ENCODE assay signal across 10 cellular contexts in genomic region chr6:90413396-90413795, GRCh38.
DNase-seq lines count a peak whose midpoint lies in the region; ATAC-seq and TF ChIP-seq lines count a peak whose summit lies in the region.
"Had no signal": no experiment of that assay in that cellular context is flagged by ENCODE, and none has a peak within 500 bp of the region (broad histone marks: within the 10 kb centered on the region; RNA-seq: fewer than 3 reads in every experiment).

No MANE protein-coding gene starts in this region.

- intact Hi-C loops in esophagus squamous epithelium (cut with DNase I) (no loop called here), gastrocnemius medialis (cut with DNase I; ENCODE audit: low total_unique reads) (no loop called here)

- peak overlapping the region; percentile 61 for H3K4me2 ChIP-seq in GM23338
- no peak overlapping the region for H3K4me2 ChIP-seq in SU-DHL-6 (ENCODE audit: low read depth, low read length, poor library complexity, severe bottlenecking)

- H3K4me3 ChIP-seq in GM23338: peak overlapping the region; percentile 43
- H3K4me3 ChIP-seq in SU-DHL-6 (ENCODE audit: insufficient read depth, low read length, poor library complexity, severe bottlenecking): no peak overlapping the region
- peak overlapping the region in 3 of 4 donors; percentile 23 to 55 (median 24) for H3K4me3 ChIP-seq in esophagus squamous epithelium
- peak overlapping the region in 3 of 4 donors; percentile 27 to 34 (median 29) for H3K4me3 ChIP-seq in gastrocnemius medialis
- H3K4me3 ChIP-seq: SJSA1 had no signal

- H3K36me3 Mint-ChIP-seq in GM23338 (ENCODE audit: low read depth): no peaks in the 10 kb centered on the region; the same call in 2 of the 3 replicates

- DNase-seq in GM23338 (ENCODE audit: low spot score) (peak; percentile 38), esophagus squamous epithelium (lab: John Stamatoyannopoulos, UW) (no peak), gastrocnemius medialis (no peak), NCI-H1436 (lab: John Stamatoyannopoulos, UW) (no peak), ecto neural progenitor cell (ENCODE audit: low spot score) (no peak)
- DNase-seq: activated gamma-delta T cell had no signal

- H3K27ac ChIP-seq in GM23338 (ENCODE audit: low read depth) (no peak overlapping the region), SU-DHL-6 (ENCODE audit: low read depth, low read length) (no peak overlapping the region), esophagus squamous epithelium (no peak overlapping the region), gastrocnemius medialis (no peak overlapping the region)
- H3K27ac ChIP-seq: neutrophil, SJSA1 had no signal

- H3K9ac ChIP-seq in SU-DHL-6 (ENCODE audit: low read length): no peak overlapping the region

- ATAC-seq in GM23338: peak; percentile 47
- ATAC-seq in gastrocnemius medialis: no peak
- no peak for ATAC-seq in HG03039 (IDR thresholded peaks at IDR 0.05; ENCODE audit: unreplicated experiment)

- no peaks in the 10 kb centered on the region for H4K20me1 ChIP-seq in GM23338 (replicated peaks; ENCODE audit: insufficient read depth)
- no peaks in the 10 kb centered on the region for H4K20me1 ChIP-seq in SU-DHL-6 (ENCODE audit: low read depth, low read length)

- H2AFZ ChIP-seq in GM23338 (peak overlapping the region; percentile 67), SU-DHL-6 (ENCODE audit: low read depth, low read length, severe bottlenecking) (peak overlapping the region; percentile 44)

- TF ChIP-seq CTCF in GM23338 (conservative IDR thresholded peaks at IDR 0.05; ENCODE audit: low read depth in 2 of 2) (no peak), SU-DHL-6 (IDR thresholded peaks at IDR 0.05; ENCODE audit: insufficient read depth, low read length, poor library complexity, severe bottlenecking) (no peak), esophagus squamous epithelium (IDR thresholded peaks at IDR 0.05) (no peak), gastrocnemius medialis (IDR thresholded peaks at IDR 0.05 in 4 of 5, conservative IDR thresholded peaks at IDR 0.05 in 1 of 5) (no peak)

- no peaks in the 10 kb centered on the region for H3K36me3 ChIP-seq in GM23338 (ENCODE audit: insufficient read depth)
- H3K36me3 ChIP-seq in SU-DHL-6 (ENCODE audit: low read length): no peaks in the 10 kb centered on the region
- no peaks in the 10 kb centered on the region for H3K36me3 ChIP-seq in esophagus squamous epithelium
- no peaks in the 10 kb centered on the region for H3K36me3 ChIP-seq in gastrocnemius medialis
- H3K36me3 ChIP-seq: neutrophil, SJSA1 had no signal

- TF ChIP-seq POLR2A in esophagus squamous epithelium (IDR thresholded peaks at IDR 0.05) (no peak), gastrocnemius medialis (IDR thresholded peaks at IDR 0.05) (no peak)

- no peak overlapping the region for H3K27ac Mint-ChIP-seq in GM23338

- 49 to 63% methylated on average over 4 to 5 of the region's 14 CpGs for WGBS in esophagus squamous epithelium, 2 donors

- H3K9me3 ChIP-seq in SU-DHL-6 (ENCODE audit: insufficient read depth, low read length) (no peaks in the 10 kb centered on the region), esophagus squamous epithelium (no peaks in the 10 kb centered on the region), gastrocnemius medialis (no peaks in the 10 kb centered on the region)
- H3K9me3 ChIP-seq: neutrophil, SJSA1 had no signal

- no peaks in the 10 kb centered on the region; the same call in 2 of the 3 replicates for H3K9me3 Mint-ChIP-seq in GM23338

- H3K9me2 ChIP-seq in GM23338 (ENCODE audit: insufficient read depth): 0 out of 2 replicates have a peak, but pooled peaks cover 3% of the 10 kb centered on the region
- no peaks in the 10 kb centered on the region for H3K9me2 ChIP-seq in SU-DHL-6 (replicated peaks; ENCODE audit: insufficient read depth, low read length)

- H3K4me1 ChIP-seq in GM23338 (ENCODE audit: insufficient read depth): peaks cover 19% of the 10 kb centered on the region
- H3K4me1 ChIP-seq in esophagus squamous epithelium: peaks cover 0 to 23% (median 3%) of the 10 kb centered on the region in 3 donors
- H3K4me1 ChIP-seq in gastrocnemius medialis: peaks cover 0 to 6% of the 10 kb centered on the region in 2 donors

- peak overlapping the region; percentile 6; the same call in 1 of the 3 replicates for H3K4me3 Mint-ChIP-seq in GM23338

- H3F3A ChIP-seq in GM23338 (replicated peaks; ENCODE audit: low read depth) (no peaks in the 10 kb centered on the region; the same call in 1 of the 2 replicates), SU-DHL-6 (ENCODE audit: insufficient read depth) (no peaks in the 10 kb centered on the region)

- no peaks in the 10 kb centered on the region for H3K79me2 ChIP-seq in GM23338 (replicated peaks; ENCODE audit: insufficient read depth)
- no peaks in the 10 kb centered on the region for H3K79me2 ChIP-seq in SU-DHL-6 (ENCODE audit: insufficient read depth, low read length)

- H3K27me3 ChIP-seq in GM23338 (ENCODE audit: insufficient read depth) (no peaks in the 10 kb centered on the region), SU-DHL-6 (ENCODE audit: low read length) (no peaks in the 10 kb centered on the region), esophagus squamous epithelium (peaks cover 0 to 8% (median 0%) of the 10 kb centered on the region in 4 donors), gastrocnemius medialis (peaks cover 0 to 2% (median 0%) of the 10 kb centered on the region in 3 donors)
- H3K27me3 ChIP-seq: SJSA1 had no signal

- peaks cover 5% of the 10 kb centered on the region for H3K27me3 Mint-ChIP-seq in GM23338 (ENCODE audit: insufficient read depth, low read depth, poor library complexity)

- in situ Hi-C loops in gastrocnemius medialis (cut with MboI; ENCODE audit: low sequenced_read_pairs in 4 of 4): no loop called here

- H3K4me1 Mint-ChIP-seq in GM23338: peaks cover 23% of the 10 kb centered on the region

TF ChIP-seq in GM23338, 12 proteins besides CTCF, POLR2A, EP300 and RAD21 (continues in another document):
- TF ChIP-seq EZH2 (IDR thresholded peaks at IDR 0.05; ENCODE audit: low read depth, unreplicated experiment) (no peak), NANOG (IDR thresholded peaks at IDR 0.05; ENCODE audit: borderline replicate concordance) (no peak), ZNF114 (CRISPR knock-in tag; IDR thresholded peaks at IDR 0.05) (no peak), ZNF462 (CRISPR knock-in tag; IDR thresholded peaks at IDR 0.05) (no peak), EZH2phosphoT487 (IDR thresholded peaks at IDR 0.05; ENCODE audit: unreplicated experiment) (no peak)
